In the genomic region with DNA sequence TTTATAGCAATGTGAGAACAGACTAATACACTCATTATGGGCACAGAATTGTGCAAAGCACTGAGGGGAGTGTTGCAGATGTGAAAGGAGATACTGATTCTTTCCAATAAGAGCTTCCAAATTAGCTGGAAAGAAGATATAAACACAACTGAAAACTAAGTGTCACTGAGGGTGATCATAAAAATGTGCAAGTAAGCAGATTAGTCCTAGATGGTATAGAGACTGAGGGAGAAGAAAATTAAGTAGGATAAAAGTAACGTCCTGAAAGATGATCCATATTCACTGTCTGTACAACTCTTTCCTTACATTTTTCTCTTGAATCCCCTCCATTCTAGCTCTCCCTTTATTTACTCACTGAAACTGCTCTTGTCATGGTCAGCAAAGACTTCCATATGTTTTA, we compare ENCODE assay signal across 3 cellular contexts.
TF ChIP-seq lines count a peak whose summit lies in the region.

No MANE protein-coding gene starts in this region.

TF ChIP-seq in HepG2, 621 proteins besides CTCF, POLR2A, EP300 and RAD21:
- TF ChIP-seq RFX3 (CRISPR knock-in tag; IDR thresholded peaks at IDR 0.05) (no peak), ZNF550 (CRISPR knock-in tag; IDR thresholded peaks at IDR 0.05; ENCODE audit: borderline replicate concordance) (no peak), MAFF (IDR thresholded peaks at IDR 0.05; ENCODE audit: low read depth, low read length) (0 out of 2 replicates have a peak, but pooled peaks have one; percentile 12), ZNF441 (CRISPR knock-in tag; IDR thresholded peaks at IDR 0.05; ENCODE audit: borderline replicate concordance) (no peak), NCOA5 (CRISPR knock-in tag; IDR thresholded peaks at IDR 0.05) (no peak), MAFK (conservative IDR thresholded peaks at IDR 0.05 in 1 of 2, IDR thresholded peaks at IDR 0.05 in 1 of 2; ENCODE audit: low read length in 2 of 2) (peak; percentile 35 to 50; a peak in 2 of 4 replicates)
TF ChIP-seq in HepG2: peak in this region for 2.

TF ChIP-seq in A549, 52 proteins besides CTCF, POLR2A, EP300 and RAD21:
- TF ChIP-seq TFCP2L1 (CRISPR knock-in tag; IDR thresholded peaks at IDR 0.05), result no peak
- TF ChIP-seq ZFP36 (IDR thresholded peaks at IDR 0.05; ENCODE audit: borderline replicate concordance, partially characterized antibody), result no peak
- no peak for TF ChIP-seq HOXA7 (CRISPR knock-in tag; IDR thresholded peaks at IDR 0.05)
- peak; percentile 24 for TF ChIP-seq MAFK (IDR thresholded peaks at IDR 0.05; ENCODE audit: partially characterized antibody)
- TF ChIP-seq, protein P1, sequence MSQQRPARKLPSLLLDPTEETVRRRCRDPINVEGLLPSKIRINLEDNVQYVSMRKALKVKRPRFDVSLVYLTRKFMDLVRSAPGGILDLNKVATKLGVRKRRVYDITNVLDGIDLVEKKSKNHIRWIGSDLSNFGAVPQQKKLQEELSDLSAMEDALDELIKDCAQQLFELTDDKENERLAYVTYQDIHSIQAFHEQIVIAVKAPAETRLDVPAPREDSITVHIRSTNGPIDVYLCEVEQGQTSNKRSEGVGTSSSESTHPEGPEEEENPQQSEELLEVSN (IDR thresholded peaks at IDR 0.05; ENCODE audit: borderline replicate concordance, low read depth), result no peak

TF ChIP-seq in K562, 482 proteins besides CTCF, POLR2A, EP300 and RAD21:
- TF ChIP-seq TAF9B (IDR thresholded peaks at IDR 0.05; ENCODE audit: partially characterized antibody) (no peak), MAFG (tag; conservative IDR thresholded peaks at IDR 0.05) (peak; percentile 52; the same call in 1 of the 2 replicates), ZNF316 (IDR thresholded peaks at IDR 0.05) (peak; percentile 55), C11orf30 (IDR thresholded peaks at IDR 0.05; ENCODE audit: low read depth) (peak; percentile 46; the same call in 1 of the 2 replicates)
